ENCODE assay signal across 32 cellular contexts in the genomic region with DNA sequence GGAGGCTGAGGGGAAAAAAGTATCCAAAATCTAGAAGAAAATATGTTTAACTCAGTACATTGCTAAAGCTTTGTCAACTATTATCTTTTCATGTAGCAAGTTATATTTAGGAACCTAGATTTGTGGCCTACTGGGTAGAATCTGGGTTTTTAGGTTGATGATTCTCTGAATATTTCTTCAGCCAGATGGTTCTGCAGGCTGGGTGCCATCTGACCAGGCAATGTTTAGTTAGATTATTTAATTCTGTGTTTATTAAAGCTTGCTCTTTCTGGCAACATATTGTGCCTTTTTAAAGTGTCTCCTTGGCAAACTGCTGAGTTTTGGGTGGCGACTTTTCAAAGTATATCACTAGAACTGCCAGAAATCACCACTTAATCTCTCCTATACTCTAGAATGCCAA.
"Had no signal": no experiment of that assay in that cellular context is flagged by ENCODE, and none has a peak within 500 bp of the region (broad histone marks: within the 10 kb centered on the region; RNA-seq: fewer than 3 reads in every experiment).

No MANE protein-coding gene starts in this region.

- ATAC-seq: Right ventricle myocardium inferior, SK-N-SH treated with all-trans-retinoic acid at 6 μM for 48 hours had no signal

- DNase-seq: activated B cell treated with CpG ODN at 0.5 μM for 24 hours; activated CD4-positive, alpha-beta memory T cell treated with anti-CD3 and anti-CD28 coated beads for 36 hours; activated CD4-positive, alpha-beta T cell treated with anti-CD3 and anti-CD28 coated beads for 4 hours; activated CD4-positive, alpha-beta T cell treated with anti-CD3 and anti-CD28 coated beads, Interleukin-2, amount 50 U/mL, for 1 hour; activated CD4-positive, CD25-positive, alpha-beta regulatory T cell treated with anti-CD3 and anti-CD28 coated beads, Interleukin-2, amount 50 U/mL, for 72 hours; activated CD8-positive, alpha-beta memory T cell treated with anti-CD3 and anti-CD28 coated beads, Interleukin-2, amount 50 U/mL, for 4 hours; activated effector memory CD4-positive, alpha-beta T cell treated with Interleukin-2 at 50 U/mL for 16 hours; activated naive CD4-positive, alpha-beta T cell treated with anti-CD3 and anti-CD28 coated beads, Interleukin-2, amount 50 U/mL, for 16 hours; activated naive CD8-positive, alpha-beta T cell treated with anti-CD3 and anti-CD28 coated beads for 36 hours; activated T-cell treated with anti-CD3 and anti-CD28 coated beads for 4 hours; activated T-cell treated with anti-CD3 and anti-CD28 coated beads, Interleukin-2, amount 50 U/mL, for 48 hours; amniotic stem cell; aorta; brain microvascular endothelial cell; central memory CD4-positive, alpha-beta T cell; Karpas-422; KBM-7; NCI-H1105; NCI-H1417 treated with DMSO at 0.1 percent for 48 hours; NCI-H2029; NCI-H510A; NCI-H526; NCI-H82; NK-92 treated with Interleukin-12 subunit alpha and Interleukin-12 subunit beta, amount 100 ng/mL, for 24 hours; PC-9; SIG-M5; SW 1271; T-helper 1 cell; T-helper 2 cell; T-helper 9 cell had no signal
